31 cellular contexts compared by ENCODE assay signal in the genomic region with DNA sequence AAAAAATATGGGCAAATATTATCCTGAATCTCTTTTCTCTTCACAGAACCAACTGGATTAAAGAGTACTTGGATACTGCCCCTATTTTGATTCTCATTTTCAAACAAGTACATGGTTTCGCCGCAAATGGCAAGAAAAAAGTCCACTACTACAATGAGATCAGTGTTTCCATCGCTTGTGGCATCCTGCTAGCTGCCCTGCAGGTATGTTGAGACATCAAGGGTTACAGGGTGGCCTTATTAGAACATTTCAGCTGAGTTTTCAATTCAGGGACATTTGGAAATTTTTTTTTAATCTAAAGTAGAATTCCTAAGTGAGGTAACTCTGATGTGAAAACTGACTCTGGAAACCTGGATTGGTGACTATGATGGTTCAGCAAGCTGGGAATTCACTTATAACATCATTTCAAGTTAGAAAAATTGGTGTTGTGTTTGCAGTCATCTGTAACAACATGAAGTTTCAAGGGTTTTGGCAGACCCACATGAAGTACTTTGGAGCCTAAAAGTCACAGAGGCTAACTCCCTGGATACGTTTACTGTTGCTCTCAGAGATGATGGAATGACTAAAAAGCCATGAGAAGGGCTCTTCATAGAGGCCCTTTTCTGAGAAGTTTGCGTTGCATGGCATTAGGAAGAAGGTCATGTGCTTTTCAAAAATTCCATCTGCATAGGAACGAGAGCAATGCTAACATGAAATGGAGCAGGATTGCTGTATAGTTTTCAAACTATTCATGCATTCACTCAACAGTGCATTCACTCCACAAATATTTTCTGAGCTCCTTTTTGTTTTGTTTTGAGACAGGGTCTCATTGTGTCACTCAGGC. TPM values are rescaled to one million over a fixed set of nuclear protein-coding genes. Genes with fewer than 3 reads are reported as not detected.
"Had no signal": no experiment of that assay in that cellular context is flagged by ENCODE, and none has a peak within 500 bp of the region (broad histone marks: within the 10 kb centered on the region; RNA-seq: fewer than 3 reads in every experiment).

No MANE protein-coding gene starts in this region.

- H3K4me1 Mint-ChIP-seq: activated B cell treated with CpG ODN at 0.5 μM for 24 hours; mesothelial cell of epicardium; stimulated activated naive CD8-positive, alpha-beta T cell treated with anti-CD3 and anti-CD28 coated beads, Interleukin-15, amount 100 ng/mL, for 72 hours had no signal

- H3K4me3 Mint-ChIP-seq: activated B cell treated with CpG ODN at 0.5 μM for 24 hours; activated CD8-positive, alpha-beta T cell treated with anti-CD3 and anti-CD28 coated beads for 36 hours; activated T-cell treated with anti-CD3 and anti-CD28 coated beads, Interleukin-2, amount 50 U/mL, for 72 hours; mesothelial cell of epicardium; naive B cell; nephron progenitor cell; stimulated activated effector memory CD8-positive, alpha-beta T cell treated with anti-CD3 and anti-CD28 coated beads, Interleukin-12 subunit alpha, Interleukin-12 subunit beta, amount 100 ng/mL, for 72 hours; stimulated activated naive CD8-positive, alpha-beta T cell treated with anti-CD3 and anti-CD28 coated beads, Interleukin-15, amount 100 ng/mL, for 72 hours had no signal

- FAIRE-seq: endothelial cell of umbilical vein, kidney, small intestine, urothelium cell line had no signal

- ATAC-seq: activated CD8-positive, alpha-beta T cell treated with anti-CD3 and anti-CD28 coated beads for 36 hours; activated naive CD4-positive, alpha-beta T cell treated with anti-CD3 and anti-CD28 coated beads, Interleukin-2, amount 50 U/mL, for 72 hours; activated T-cell treated with anti-CD3 and anti-CD28 coated beads, Interleukin-2, amount 50 U/mL, for 72 hours; left colon; stimulated activated effector memory CD8-positive, alpha-beta T cell treated with anti-CD3 and anti-CD28 coated beads, Interleukin-12 subunit alpha, Interleukin-12 subunit beta, amount 100 ng/mL, for 72 hours; stimulated activated naive CD8-positive, alpha-beta T cell treated with anti-CD3 and anti-CD28 coated beads, Interleukin-15, amount 100 ng/mL, for 72 hours had no signal

- H3K4me3 ChIP-seq: breast epithelium, ovary, prostate gland, sigmoid colon, tibial artery had no signal

- DNase-seq: activated B cell treated with CpG ODN at 0.5 μM for 24 hours; activated CD4-positive, alpha-beta T cell treated with anti-CD3 and anti-CD28 coated beads, Interleukin-2, amount 50 U/mL, for 1 hour; activated CD8-positive, alpha-beta T cell treated with anti-CD3 and anti-CD28 coated beads for 36 hours; activated naive CD4-positive, alpha-beta T cell; activated T-cell treated with anti-CD3 and anti-CD28 coated beads, Interleukin-2, amount 50 U/mL, for 72 hours; central memory CD4-positive, alpha-beta T cell; head of caudate nucleus; hippocampal formation; kidney; left colon; naive B cell; nephron progenitor cell; ovary; retina; sigmoid colon; small intestine; stimulated activated CD4-positive, alpha-beta T cell treated with anti-CD3 and anti-CD28 coated beads, Interleukin-4, amount 100 ng/mL, for 24 hours; stimulated activated naive CD8-positive, alpha-beta T cell treated with anti-CD3 and anti-CD28 coated beads, Interleukin-15, amount 100 ng/mL, for 72 hours; substantia nigra; T-helper 2 cell; tibial artery had no signal

- H3K9me3 Mint-ChIP-seq: activated B cell treated with CpG ODN at 0.5 μM for 24 hours; activated CD8-positive, alpha-beta T cell treated with anti-CD3 and anti-CD28 coated beads for 36 hours; activated naive CD4-positive, alpha-beta T cell treated with anti-CD3 and anti-CD28 coated beads, Interleukin-2, amount 50 U/mL, for 72 hours; activated T-cell treated with anti-CD3 and anti-CD28 coated beads, Interleukin-2, amount 50 U/mL, for 72 hours; mesothelial cell of epicardium; naive B cell; nephron progenitor cell; stimulated activated effector memory CD8-positive, alpha-beta T cell treated with anti-CD3 and anti-CD28 coated beads, Interleukin-12 subunit alpha, Interleukin-12 subunit beta, amount 100 ng/mL, for 72 hours; stimulated activated naive CD8-positive, alpha-beta T cell treated with anti-CD3 and anti-CD28 coated beads, Interleukin-15, amount 100 ng/mL, for 72 hours had no signal

- H3K9me3 ChIP-seq: breast epithelium, neutrophil, ovary, prostate gland, sigmoid colon, tibial artery had no signal

- H3K27me3 ChIP-seq: breast epithelium, ovary, sigmoid colon had no signal

- H3K4me1 ChIP-seq: breast epithelium, prostate gland, sigmoid colon, tibial artery had no signal

- H3K27ac ChIP-seq: breast epithelium, neutrophil, ovary, prostate gland, sigmoid colon, tibial artery had no signal

- H3K27me3 Mint-ChIP-seq: stimulated activated naive CD8-positive, alpha-beta T cell treated with anti-CD3 and anti-CD28 coated beads, Interleukin-15, amount 100 ng/mL, for 72 hours had no signal

- H3K27ac Mint-ChIP-seq: activated B cell treated with CpG ODN at 0.5 μM for 24 hours; activated CD8-positive, alpha-beta T cell treated with anti-CD3 and anti-CD28 coated beads for 36 hours; activated naive CD4-positive, alpha-beta T cell treated with anti-CD3 and anti-CD28 coated beads, Interleukin-2, amount 50 U/mL, for 72 hours; activated T-cell treated with anti-CD3 and anti-CD28 coated beads, Interleukin-2, amount 50 U/mL, for 72 hours; mesothelial cell of epicardium; naive B cell; nephron progenitor cell; stimulated activated effector memory CD8-positive, alpha-beta T cell treated with anti-CD3 and anti-CD28 coated beads, Interleukin-12 subunit alpha, Interleukin-12 subunit beta, amount 100 ng/mL, for 72 hours; stimulated activated naive CD8-positive, alpha-beta T cell treated with anti-CD3 and anti-CD28 coated beads, Interleukin-15, amount 100 ng/mL, for 72 hours had no signal

- H3K36me3 ChIP-seq: breast epithelium, neutrophil, ovary, prostate gland, sigmoid colon, tibial artery had no signal

- H3K36me3 Mint-ChIP-seq: activated naive CD4-positive, alpha-beta T cell treated with anti-CD3 and anti-CD28 coated beads, Interleukin-2, amount 50 U/mL, for 72 hours; mesothelial cell of epicardium; naive B cell; stimulated activated effector memory CD8-positive, alpha-beta T cell treated with anti-CD3 and anti-CD28 coated beads, Interleukin-12 subunit alpha, Interleukin-12 subunit beta, amount 100 ng/mL, for 72 hours had no signal

RNA-seq across cellular contexts. Expression of a gene that starts 25.5 kb away (rescaled TPM):
- total RNA-seq: activated B cell treated with CpG ODN at 0.5 μM for 24 hours; activated CD8-positive, alpha-beta T cell treated with anti-CD3 and anti-CD28 coated beads for 36 hours; activated naive CD4-positive, alpha-beta T cell treated with anti-CD3 and anti-CD28 coated beads, Interleukin-2, amount 50 U/mL, for 72 hours; activated T-cell treated with anti-CD3 and anti-CD28 coated beads, Interleukin-2, amount 50 U/mL, for 72 hours; endothelial cell of umbilical vein; fibroblast of lung; fibroblast of villous mesenchyme; mesothelial cell of epicardium; ovary had no signal
